ENCODE assay signal across 8 cellular contexts in the genomic region with DNA sequence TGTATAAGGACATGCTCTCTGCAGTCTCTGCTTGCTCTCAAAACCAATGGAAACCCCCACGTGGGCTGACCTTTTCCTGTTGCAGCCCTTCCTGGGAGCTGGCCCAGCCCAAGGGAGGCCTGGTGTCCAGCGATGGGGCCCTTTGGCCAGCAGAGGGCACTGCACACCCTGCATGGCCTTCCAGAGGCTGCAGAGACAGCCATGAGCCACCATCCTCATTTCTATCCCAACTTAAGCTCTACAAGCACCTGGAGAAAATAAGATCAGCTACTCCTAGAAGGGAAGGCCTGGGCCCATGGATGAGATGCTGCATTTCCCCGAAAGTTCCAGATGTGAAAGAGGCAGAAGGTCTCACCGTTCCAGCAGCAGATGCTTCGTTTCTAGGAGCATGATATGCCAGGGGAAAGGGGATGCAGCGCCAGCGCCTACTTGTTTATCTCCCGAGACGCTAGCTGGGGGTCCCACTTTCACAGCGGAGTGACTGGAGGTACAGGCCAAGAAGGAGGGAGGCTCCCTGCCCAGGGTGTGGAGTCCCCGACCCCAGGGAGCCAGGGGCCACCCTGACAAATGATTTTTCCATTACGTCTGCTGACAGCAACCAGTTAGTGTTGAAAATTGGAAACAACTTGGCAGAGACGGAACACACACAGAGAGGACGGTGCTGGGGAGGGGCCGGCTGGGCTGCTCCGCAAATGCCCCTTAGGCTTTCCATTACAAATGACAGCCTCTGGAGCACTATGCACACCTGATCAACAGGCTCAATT.
A peak's percentile ranks its signal among the peaks of the same experiment; 100 is the strongest.
DNase-seq lines count a peak whose midpoint lies in the region; ATAC-seq and TF ChIP-seq lines count a peak whose summit lies in the region.

No MANE protein-coding gene starts in this region.

- peak overlapping the region; percentile 8 for H3K27ac ChIP-seq in cingulate gyrus (ENCODE audit: low read depth, low read length)

- ATAC-seq in GM18502 (IDR thresholded peaks at IDR 0.05; ENCODE audit: poor library complexity, unreplicated experiment) (peak; percentile 93), HG02973 (IDR thresholded peaks at IDR 0.05; ENCODE audit: unreplicated experiment) (peak; percentile 82)

- no peak for TF ChIP-seq POLR2A in lower leg skin (IDR thresholded peaks at IDR 0.05)

- peak; percentile 88 for DNase-seq in ACHN
- peak; percentile 60 for DNase-seq in NCI-H226
- DNase-seq in activated CD4-positive, alpha-beta T cell treated with anti-CD3 and anti-CD28 coated beads for 1 hour = peak; percentile 17
- peak; percentile 77 to 94 for DNase-seq in lower leg skin (ENCODE audit: low spot score in 2 of 2)
- peak; percentile 46 to 66 (median 61) for DNase-seq in stimulated activated CD4-positive, alpha-beta T cell treated with anti-CD3 and anti-CD28 coated beads, TNF-alpha, amount 100 ng/mL, for 48 hours (ENCODE audit: low read depth in 3 of 3)

- H3K4me3 ChIP-seq in lower leg skin (ENCODE audit: low read depth, poor library complexity, severe bottlenecking) = no peak overlapping the region

- in situ Hi-C loops in ACHN (cut with HindIII; ENCODE audit: low pct_ligation_motif_present, low pct_unique_long_range_greater_than_20kb, low sequenced_read_pairs) = no loop called here

- TF ChIP-seq CTCF in lower leg skin (IDR thresholded peaks at IDR 0.05) = peak in 1 of 3 donors; percentile 20

- 62 to 67% methylated on average over 16 of the region's 16 CpGs for WGBS in lower leg skin, 2 donors

- intact Hi-C loops in lower leg skin (cut with DNase I; ENCODE audit: low total_unique reads) = no loop called here

Comparison
In these comparisons a context has a peak if more than half of its experiments do, and no peak if none do; other contexts are left out.
1. DNase-seq: peak in every context shown above with its lines; median percentile 88 in ACHN; 86 in lower leg skin; 61 in stimulated activated CD4-positive, alpha-beta T cell treated with anti-CD3 and anti-CD28 coated beads, TNF-alpha, amount 100 ng/mL, for 48 hours; 60 in NCI-H226; 17 in activated CD4-positive, alpha-beta T cell treated with anti-CD3 and anti-CD28 coated beads for 1 hour.